Comparison of ENCODE assay signal across 23 cellular contexts in the genomic region with DNA sequence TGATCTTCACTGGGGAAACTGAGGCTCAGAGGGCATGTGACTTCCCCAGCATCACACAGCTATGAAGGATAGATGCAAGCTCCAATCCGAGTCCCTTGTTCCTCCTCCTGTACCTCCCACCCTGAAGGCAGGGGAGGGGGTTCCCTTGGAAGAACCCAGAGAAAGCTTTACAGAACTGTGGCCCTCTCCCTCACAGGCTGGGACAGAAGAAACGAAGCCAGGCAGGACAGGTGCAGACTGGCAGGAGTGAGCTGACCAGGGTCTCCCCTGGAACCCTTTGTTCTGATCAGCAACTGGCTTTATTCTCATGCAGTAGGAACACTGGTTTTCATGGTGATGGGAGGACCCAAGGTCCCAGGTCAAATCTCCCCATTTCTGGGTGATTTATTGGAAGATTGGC.
"Had no signal": no experiment of that assay in that cellular context is flagged by ENCODE, and none has a peak within 500 bp of the region (broad histone marks: within the 10 kb centered on the region; RNA-seq: fewer than 3 reads in every experiment).

No MANE protein-coding gene starts in this region.

- H3K27me3 ChIP-seq: ovary, uterus had no signal

- H3K9me3 ChIP-seq: heart left ventricle, left ventricle myocardium inferior, mucosa of descending colon, ovary, prostate gland, stomach, thoracic aorta, tibial nerve, uterus had no signal

- H3K27ac ChIP-seq: heart left ventricle, left ventricle myocardium inferior, ovary, prostate gland, stomach, tibial nerve, uterus had no signal

- H3K36me3 ChIP-seq: heart left ventricle, left ventricle myocardium inferior, ovary, prostate gland, stomach, thoracic aorta, tibial nerve, uterus had no signal

- H3K4me1 ChIP-seq: prostate gland, uterus had no signal

- DNase-seq: heart left ventricle; hypothalamus; immature natural killer cell; kidney; left colon; left ventricle myocardium inferior; mesendoderm; midbrain; naive thymus-derived CD4-positive, alpha-beta T cell; retina; stimulated activated CD4-positive, alpha-beta T cell treated with anti-CD3 and anti-CD28 coated beads, Interleukin-1b, Interleukin-23, amount 100 ng/mL, for 48 hours; stimulated activated CD4-positive, alpha-beta T cell treated with anti-CD3 and anti-CD28 coated beads, Interleukin-4, amount 100 ng/mL, for 1 hour; stimulated activated naive B cell treated with anti-CD40 and anti-IgM and Interleukin-4, amounts not matched to agents 10 μg/mL and 1 μg/mL and 100 μg/mL, for 72 hours; stimulated activated naive CD8-positive, alpha-beta T cell treated with anti-CD3 and anti-CD28 coated beads, Interleukin-15, Interleukin-2, amounts not matched to agents 100 U/mL and 50 U/mL, for 24 hours; stomach; uterus had no signal

- H3K4me3 ChIP-seq: heart left ventricle, left ventricle myocardium inferior, lung, mucosa of descending colon, ovary, prostate gland, smooth muscle cell, stomach, thoracic aorta, tibial nerve, uterus had no signal
